Comparison of ENCODE assay signal across 21 cellular contexts in genomic region chr14:100393906-100394732, GRCh38. TPM values are rescaled to one million over a fixed set of nuclear protein-coding genes. Genes with fewer than 3 reads are reported as not detected.
A peak's percentile ranks its signal among the peaks of the same experiment; 100 is the strongest.
DNase-seq lines count a peak whose midpoint lies in the region; ATAC-seq and TF ChIP-seq lines count a peak whose summit lies in the region.
"Had no signal": no experiment of that assay in that cellular context is flagged by ENCODE, and none has a peak within 500 bp of the region (broad histone marks: within the 10 kb centered on the region; RNA-seq: fewer than 3 reads in every experiment).

No MANE protein-coding gene starts in this region.

- H3K36me3 Mint-ChIP-seq in immature natural killer cell: peaks cover 20 to 26% (median 22%) of the 10 kb centered on the region in 3 donors

- H3K4me1 ChIP-seq in uterus: no peaks in the 10 kb centered on the region

- no peak for TF ChIP-seq POLR2A in uterus (IDR thresholded peaks at IDR 0.05)

- H3K4me1 Mint-ChIP-seq in immature natural killer cell: peaks cover 66 to 67% of the 10 kb centered on the region in 2 donors

- peak overlapping the region; percentile 67 to 84 (median 78) for H3K4me3 Mint-ChIP-seq in immature natural killer cell
- H3K4me3 Mint-ChIP-seq: activated CD4-positive, alpha-beta T cell treated with anti-CD3 and anti-CD28 coated beads, Interleukin-2, amount 10 ng/mL, durations not matched to agents 24 days and 14 days; activated T-cell treated with anti-CD3 and anti-CD28 coated beads, Interleukin-2, amount 50 U/mL, for 4 hours; T-helper 1 cell treated with Interleukin-12 subunit alpha and Interleukin-12 subunit beta and Interleukin-4 antibody, amounts not matched to agents 30 μg/mL and 1 μg/mL, for 36 hours had no signal

- H3K9me3 ChIP-seq in uterus: no peaks in the 10 kb centered on the region
- H3K9me3 ChIP-seq: lower lobe of right lung, thoracic aorta had no signal

- no peaks in the 10 kb centered on the region for H3K27me3 ChIP-seq in uterus

- no peak overlapping the region for H3K27ac ChIP-seq in uterus
- H3K27ac ChIP-seq: lower lobe of right lung, thoracic aorta had no signal

- TF ChIP-seq CTCF in uterus (IDR thresholded peaks at IDR 0.05): no peak

- peaks cover 3 to 11% (median 6%) of the 10 kb centered on the region in 3 donors for H3K27me3 Mint-ChIP-seq in immature natural killer cell (ENCODE audit: low read depth in 3 of 3)
- H3K27me3 Mint-ChIP-seq: activated CD4-positive, alpha-beta T cell treated with anti-CD3 and anti-CD28 coated beads, Interleukin-2, amount 10 ng/mL, durations not matched to agents 24 days and 14 days had no signal

- intact Hi-C loops in uterus (cut with DNase I; ENCODE audit: low total_unique reads): no loop called here

- DNase-seq in ELF-1 (ENCODE audit: low read depth, low spot score): peak; percentile 35
- peak; percentile 49 to 64 (median 57) for DNase-seq in immature natural killer cell
- DNase-seq in retina: peak; percentile 46
- no peak for DNase-seq in HuH-7.5 (ENCODE audit: low spot score)
- DNase-seq in uterus: no peak
- DNase-seq in kidney tubule cell (ENCODE audit: low spot score): no peak
- no peak for DNase-seq in activated T-cell treated with anti-CD3 and anti-CD28 coated beads for 4 hours
- DNase-seq: activated CD4-positive, alpha-beta T cell treated with anti-CD3 and anti-CD28 coated beads, Interleukin-2, amount 10 ng/mL, durations not matched to agents 24 days and 14 days; activated T-cell treated with anti-CD3 and anti-CD28 coated beads, Interleukin-2, amount 50 U/mL, for 4 hours; KBM-7; kidney; lower lobe of right lung; NCI-H1105; NCI-H2029; NCI-H226; stimulated activated CD4-positive, alpha-beta T cell treated with anti-CD3 and anti-CD28 coated beads, Interleukin-15, amount 100 ng/mL, for 24 hours; stimulated activated naive CD8-positive, alpha-beta T cell treated with anti-CD3 and anti-CD28 coated beads, Interleukin-15, Interleukin-2, amounts not matched to agents 100 U/mL and 50 U/mL, for 24 hours had no signal

- ATAC-seq in SK-N-SH treated with all-trans-retinoic acid at 6 μM for 48 hours: no peak
- ATAC-seq: activated T-cell treated with anti-CD3 and anti-CD28 coated beads, Interleukin-2, amount 50 U/mL, for 4 hours; lower lobe of right lung; sciatic nerve; stimulated activated naive CD8-positive, alpha-beta T cell treated with anti-CD3 and anti-CD28 coated beads, Interleukin-15, Interleukin-2, amounts not matched to agents 100 U/mL and 50 U/mL, for 24 hours had no signal

- H3K4me3 ChIP-seq in uterus: no peak overlapping the region
- H3K4me3 ChIP-seq: lower lobe of right lung, thoracic aorta had no signal

- H3K36me3 ChIP-seq in uterus: no peaks in the 10 kb centered on the region
- H3K36me3 ChIP-seq: lower lobe of right lung had no signal

- H3K27ac Mint-ChIP-seq in immature natural killer cell: peak overlapping the region; percentile 81 to 96 (median 92)
- H3K27ac Mint-ChIP-seq: activated CD4-positive, alpha-beta T cell treated with anti-CD3 and anti-CD28 coated beads, Interleukin-2, amount 10 ng/mL, durations not matched to agents 24 days and 14 days had no signal

- H3K9me3 Mint-ChIP-seq in immature natural killer cell: no peaks in the 10 kb centered on the region
- H3K9me3 Mint-ChIP-seq: activated CD4-positive, alpha-beta T cell treated with anti-CD3 and anti-CD28 coated beads, Interleukin-2, amount 10 ng/mL, durations not matched to agents 24 days and 14 days; activated T-cell treated with anti-CD3 and anti-CD28 coated beads, Interleukin-2, amount 50 U/mL, for 4 hours; T-helper 1 cell treated with Interleukin-12 subunit alpha and Interleukin-12 subunit beta and Interleukin-4 antibody, amounts not matched to agents 30 μg/mL and 1 μg/mL, for 36 hours had no signal

TF ChIP-seq in SK-N-SH treated with all-trans-retinoic acid at 6 μM for 48 hours, 23 proteins besides CTCF, POLR2A, EP300 and RAD21:
- TF ChIP-seq TSHZ2 (CRISPR knock-in tag; IDR thresholded peaks at IDR 0.05) (0 out of 2 replicates have a peak, but pooled peaks have one; percentile 16), TCF4 (CRISPR knock-in tag; IDR thresholded peaks at IDR 0.05; ENCODE audit: borderline replicate concordance) (no peak), ZNF565 (CRISPR knock-in tag; conservative IDR thresholded peaks at IDR 0.05; ENCODE audit: low read depth) (no peak)

RNA-seq across cellular contexts. Expression of gene WDR25, which starts 17.8 kb away (rescaled TPM):
- polyA plus RNA-seq in immature natural killer cell: 10 to 100 TPM in 2 of 3 donors, 1 to 10 TPM in 1; 8.1 to 13.8 (median 12.1) TPM
- total RNA-seq in uterus: 10 to 100 TPM in 3 of 4 donors, 1 to 10 TPM in 1; 2.6 to 53.8 (median 14.5) TPM

Comparison
In these comparisons a context has a peak if more than half of its experiments do, and no peak if none do; other contexts are left out.
1. DNase-seq: peak in ELF-1 (single experiment), immature natural killer cell (3 of 3) and retina (single experiment); none in HuH-7.5 (single experiment), uterus (0 of 2), kidney tubule cell (single experiment) and activated T-cell treated with anti-CD3 and anti-CD28 coated beads for 4 hours (single experiment).